Comparison of ENCODE assay signal across 25 cellular contexts in the genomic region with DNA sequence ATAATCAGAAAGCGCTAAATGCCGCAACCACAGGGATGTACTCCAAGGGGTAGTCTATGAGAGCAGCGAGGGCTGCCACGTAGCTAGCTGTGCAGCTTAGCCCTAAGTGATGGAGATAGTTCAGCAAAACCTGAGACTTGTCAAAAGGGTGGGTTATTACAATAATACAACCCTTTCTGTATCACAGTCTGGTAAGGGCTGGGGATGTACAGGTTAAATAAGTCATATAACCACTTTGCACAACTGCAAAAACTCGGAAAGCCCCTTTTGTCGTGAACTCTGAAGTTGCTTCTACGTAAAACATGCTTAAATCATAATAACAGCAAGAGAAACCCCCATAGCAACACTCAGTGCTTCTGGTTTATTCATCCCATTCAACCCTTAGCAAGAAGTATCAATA.
"Had no signal": no experiment of that assay in that cellular context is flagged by ENCODE, and none has a peak within 500 bp of the region (broad histone marks: within the 10 kb centered on the region; RNA-seq: fewer than 3 reads in every experiment).

No MANE protein-coding gene starts in this region.

- H3K27ac ChIP-seq: neural progenitor cell, ovary, parathyroid adenoma, psoas muscle, right lobe of liver, sigmoid colon, stomach, thoracic aorta, thyroid gland, tibial nerve, upper lobe of left lung, vagina had no signal

- H3K4me1 ChIP-seq: neural progenitor cell, parathyroid adenoma, psoas muscle, right lobe of liver, sigmoid colon, stomach, thyroid gland, tibial nerve, upper lobe of left lung, vagina had no signal

- H3K4me3 ChIP-seq: neural progenitor cell, ovary, psoas muscle, right lobe of liver, sigmoid colon, stomach, thoracic aorta, thyroid gland, tibial nerve, upper lobe of left lung, vagina had no signal

- H3K27me3 ChIP-seq: neural progenitor cell, ovary, right lobe of liver, sigmoid colon, stomach, thyroid gland, tibial nerve, upper lobe of left lung, vagina had no signal

- DNase-seq: natural killer cell; occipital lobe; ovary; posterior cingulate gyrus; psoas muscle; right cardiac atrium; right lobe of liver; sigmoid colon; small intestine; stimulated activated CD4-positive, alpha-beta T cell treated with anti-CD3 and anti-CD28 coated beads, Interleukin-15, amount 100 ng/mL, for 24 hours; stimulated activated CD4-positive, alpha-beta T cell treated with anti-CD3 and anti-CD28 coated beads, Interleukin-2, amount 100 ng/mL, for 24 hours; stimulated activated CD4-positive, alpha-beta T cell treated with anti-CD3 and anti-CD28 coated beads, Interleukin-2, amount 100 ng/mL, for 48 hours; stimulated activated CD4-positive, alpha-beta T cell treated with anti-CD3 and anti-CD28 coated beads, Interleukin-4, amount 100 ng/mL, for 24 hours; stimulated activated naive B cell treated with anti-CD40 and anti-IgM and Interleukin-4, amounts not matched to agents 10 μg/mL and 1 μg/mL and 100 μg/mL, for 72 hours; stimulated activated naive CD4-positive, alpha-beta T cell treated with Interleukin-2 at 50 U/mL for 16 hours; stomach; thyroid gland; trophoblast cell; upper lobe of left lung had no signal

- H3K9me3 ChIP-seq: ovary, psoas muscle, right lobe of liver, sigmoid colon, stomach, thoracic aorta, thyroid gland, tibial nerve, upper lobe of left lung, vagina had no signal

- H3K36me3 ChIP-seq: neural progenitor cell, ovary, right lobe of liver, sigmoid colon, stomach, thoracic aorta, thyroid gland, tibial nerve, upper lobe of left lung, vagina had no signal

- ATAC-seq: natural killer cell; psoas muscle; right cardiac atrium; right lobe of liver; stimulated activated effector memory CD8-positive, alpha-beta T cell treated with anti-CD3 and anti-CD28 coated beads, Interleukin-12 subunit alpha, Interleukin-12 subunit beta, amount 100 ng/mL, for 72 hours; stimulated activated naive B cell treated with anti-CD40 and anti-IgM and Interleukin-4, amounts not matched to agents 10 μg/mL and 1 μg/mL and 100 μg/mL, for 72 hours had no signal
